Comparison of ENCODE assay signal across 27 cellular contexts in genomic region chr9:105223544-105224140, GRCh38.
"Had no signal": no experiment of that assay in that cellular context is flagged by ENCODE, and none has a peak within 500 bp of the region (broad histone marks: within the 10 kb centered on the region; RNA-seq: fewer than 3 reads in every experiment).

No MANE protein-coding gene starts in this region.

- H3K4me1 ChIP-seq: left lung, pancreas, prostate gland, tibial nerve, uterus had no signal

- H3K27me3 ChIP-seq: left lung, pancreas, tibial nerve, uterus had no signal

- H3K9me3 ChIP-seq: pancreas, prostate gland, uterus had no signal

- ATAC-seq: left colon; left lung; mucosa of descending colon; naive thymus-derived CD4-positive, alpha-beta T cell; natural killer cell treated with Interleukin-12 subunit alpha and Interleukin-12 subunit beta and Interleukin-15 and Interleukin-18, amount 100 ng/mL, for 72 hours; pancreas; right cardiac atrium; stimulated activated memory B cell treated with anti-CD40 and anti-IgM and Interleukin-4, amounts not matched to agents 10 μg/mL and 1 μg/mL and 100 μg/mL, for 72 hours; stimulated activated naive CD8-positive, alpha-beta T cell treated with anti-CD3 and anti-CD28 coated beads, Interleukin-15, amount 100 ng/mL, for 72 hours had no signal

- H3K4me3 ChIP-seq: left lung, lung, mucosa of descending colon, pancreas, prostate gland, smooth muscle cell, tibial nerve, uterus had no signal

- H3K27ac ChIP-seq: left lung, pancreas, prostate gland, tibial nerve, uterus had no signal

- H3K4me2 ChIP-seq: smooth muscle cell had no signal

- FAIRE-seq: islet of Langerhans, kidney, pancreas had no signal

- DNase-seq: hypothalamus; immature natural killer cell; kidney; left colon; left lung; midbrain; mucosa of descending colon; naive thymus-derived CD4-positive, alpha-beta T cell; pancreas; posterior cingulate gyrus; retina; right cardiac atrium; stimulated activated CD4-positive, alpha-beta T cell treated with anti-CD3 and anti-CD28 coated beads, Interleukin-1b, Interleukin-23, amount 100 ng/mL, for 48 hours; stimulated activated CD4-positive, alpha-beta T cell treated with anti-CD3 and anti-CD28 coated beads, Interleukin-2, amount 100 ng/mL, for 48 hours; stimulated activated CD4-positive, alpha-beta T cell treated with anti-CD3 and anti-CD28 coated beads, Interleukin-4, amount 100 ng/mL, for 4 hours; stimulated activated CD8-positive, alpha-beta memory T cell treated with anti-CD3 and anti-CD28 coated beads, Interleukin-4, amount 100 ng/mL, for 48 hours; stimulated activated naive CD4-positive, alpha-beta T cell treated with Interleukin-2 at 50 U/mL for 16 hours; stimulated activated naive CD8-positive, alpha-beta T cell treated with anti-CD3 and anti-CD28 coated beads, Interleukin-15, amount 100 ng/mL, for 72 hours; substantia nigra; uterus had no signal

- H3K36me3 ChIP-seq: left lung, pancreas, prostate gland, tibial nerve, uterus had no signal
